In genomic region chr6:138504764-138505689, GRCh38 we compare ENCODE assay signal across 1 cellular context.
TF ChIP-seq lines count a peak whose summit lies in the region.

No MANE protein-coding gene starts in this region.

TF ChIP-seq in HepG2, 621 proteins besides CTCF, POLR2A, EP300 and RAD21 (continued from another document and continues in another):
- no peak for TF ChIP-seq GRHL1 (CRISPR knock-in tag; conservative IDR thresholded peaks at IDR 0.05)
- TF ChIP-seq CHCHD3 (CRISPR knock-in tag; IDR thresholded peaks at IDR 0.05) = no peak
- TF ChIP-seq TAF1 (CRISPR knock-in tag; IDR thresholded peaks at IDR 0.05) = no peak
- no peak for TF ChIP-seq ZBTB20 (CRISPR knock-in tag; IDR thresholded peaks at IDR 0.05; ENCODE audit: borderline replicate concordance, low read depth)
- no peak for TF ChIP-seq ZNF572 (CRISPR knock-in tag; IDR thresholded peaks at IDR 0.05)
- TF ChIP-seq ZNF331 (CRISPR knock-in tag; IDR thresholded peaks at IDR 0.05) = no peak
- TF ChIP-seq RELA (CRISPR knock-in tag; IDR thresholded peaks at IDR 0.05) = no peak
- TF ChIP-seq NFAT5 (CRISPR knock-in tag; IDR thresholded peaks at IDR 0.05) = no peak
- TF ChIP-seq CAMTA2 (CRISPR knock-in tag; IDR thresholded peaks at IDR 0.05; ENCODE audit: borderline replicate concordance) = no peak
- TF ChIP-seq HNRNPH1 (optimal IDR thresholded peaks at IDR 0.05; ENCODE audit: low read depth, low read length) = no peak
- 0 out of 2 replicates have a peak, but pooled peaks have one; percentile 19 for TF ChIP-seq KLF6 (CRISPR knock-in tag; IDR thresholded peaks at IDR 0.05)
- 0 out of 2 replicates have a peak, but pooled peaks have one; percentile 23 for TF ChIP-seq CEBPG (CRISPR knock-in tag; IDR thresholded peaks at IDR 0.05)
- TF ChIP-seq KMT2B (CRISPR knock-in tag; IDR thresholded peaks at IDR 0.05) = no peak
- TF ChIP-seq YEATS2 (CRISPR knock-in tag; IDR thresholded peaks at IDR 0.05; ENCODE audit: borderline replicate concordance) = no peak
- no peak for TF ChIP-seq CC2D1A (CRISPR knock-in tag; IDR thresholded peaks at IDR 0.05)
- peak; percentile 79 for TF ChIP-seq ZNF770 (CRISPR knock-in tag; IDR thresholded peaks at IDR 0.05)
- no peak for TF ChIP-seq ZNF605 (CRISPR knock-in tag; IDR thresholded peaks at IDR 0.05)
- no peak for TF ChIP-seq SAFB2 (CRISPR knock-in tag; IDR thresholded peaks at IDR 0.05; ENCODE audit: borderline replicate concordance, low read depth)
- TF ChIP-seq SP5 (CRISPR knock-in tag; IDR thresholded peaks at IDR 0.05; ENCODE audit: borderline replicate concordance, low read depth) = peak; percentile 54; the same call in 1 of the 2 replicates
- no peak for TF ChIP-seq NFRKB (IDR thresholded peaks at IDR 0.05)
- no peak for TF ChIP-seq SETDB1 (CRISPR knock-in tag; IDR thresholded peaks at IDR 0.05; ENCODE audit: borderline replicate concordance)
- TF ChIP-seq IRX3 (CRISPR knock-in tag; IDR thresholded peaks at IDR 0.05; ENCODE audit: borderline replicate concordance, low read depth) = no peak
- TF ChIP-seq NFIB (CRISPR knock-in tag; IDR thresholded peaks at IDR 0.05; ENCODE audit: borderline replicate concordance) = no peak
- no peak for TF ChIP-seq NFE2L2 (IDR thresholded peaks at IDR 0.05; ENCODE audit: low read length)
- TF ChIP-seq PITX1 (CRISPR knock-in tag; IDR thresholded peaks at IDR 0.05) = no peak
- TF ChIP-seq HOMEZ (CRISPR knock-in tag; IDR thresholded peaks at IDR 0.05; ENCODE audit: low read depth) = 0 out of 2 replicates have a peak, but pooled peaks have one; percentile 3
- no peak for TF ChIP-seq NFKBIZ (CRISPR knock-in tag; IDR thresholded peaks at IDR 0.05)
- no peak for TF ChIP-seq ZNF280D (CRISPR knock-in tag; IDR thresholded peaks at IDR 0.05)
- no peak for TF ChIP-seq ATF1 (CRISPR knock-in tag; IDR thresholded peaks at IDR 0.05)
- TF ChIP-seq ZNF275 (CRISPR knock-in tag; IDR thresholded peaks at IDR 0.05; ENCODE audit: borderline replicate concordance) = no peak
- TF ChIP-seq MXD4 (CRISPR knock-in tag; IDR thresholded peaks at IDR 0.05) = no peak
- TF ChIP-seq ZNF446 (CRISPR knock-in tag; IDR thresholded peaks at IDR 0.05) = no peak
- TF ChIP-seq ZNF747 (CRISPR knock-in tag; IDR thresholded peaks at IDR 0.05; ENCODE audit: borderline replicate concordance) = no peak
- no peak for TF ChIP-seq ZNF550 (CRISPR knock-in tag; IDR thresholded peaks at IDR 0.05; ENCODE audit: borderline replicate concordance)
- TF ChIP-seq MIER3 (CRISPR knock-in tag; IDR thresholded peaks at IDR 0.05; ENCODE audit: borderline replicate concordance) = no peak
- TF ChIP-seq ZNF136 (CRISPR knock-in tag; IDR thresholded peaks at IDR 0.05; ENCODE audit: low read depth) = 0 out of 2 replicates have a peak, but pooled peaks have one; percentile 62
- TF ChIP-seq SATB2 (CRISPR knock-in tag; IDR thresholded peaks at IDR 0.05) = no peak
- TF ChIP-seq ZHX2 (IDR thresholded peaks at IDR 0.05; ENCODE audit: low read depth) = no peak
- no peak for TF ChIP-seq ZHX2 (CRISPR knock-in tag; IDR thresholded peaks at IDR 0.05; ENCODE audit: borderline replicate concordance)
- no peak for TF ChIP-seq HOXA5 (CRISPR knock-in tag; IDR thresholded peaks at IDR 0.05)
- no peak for TF ChIP-seq ZNF724P (CRISPR knock-in tag; IDR thresholded peaks at IDR 0.05; ENCODE audit: borderline replicate concordance)
- TF ChIP-seq MAFG (CRISPR knock-in tag; IDR thresholded peaks at IDR 0.05) = no peak
- TF ChIP-seq ZSCAN25 (CRISPR knock-in tag; IDR thresholded peaks at IDR 0.05) = no peak
- no peak for TF ChIP-seq DNMT3B (CRISPR knock-in tag; conservative IDR thresholded peaks at IDR 0.05)
- TF ChIP-seq TMF1 (CRISPR knock-in tag; IDR thresholded peaks at IDR 0.05; ENCODE audit: low read depth) = no peak
